8 cellular contexts compared by ENCODE assay signal in the genomic region with DNA sequence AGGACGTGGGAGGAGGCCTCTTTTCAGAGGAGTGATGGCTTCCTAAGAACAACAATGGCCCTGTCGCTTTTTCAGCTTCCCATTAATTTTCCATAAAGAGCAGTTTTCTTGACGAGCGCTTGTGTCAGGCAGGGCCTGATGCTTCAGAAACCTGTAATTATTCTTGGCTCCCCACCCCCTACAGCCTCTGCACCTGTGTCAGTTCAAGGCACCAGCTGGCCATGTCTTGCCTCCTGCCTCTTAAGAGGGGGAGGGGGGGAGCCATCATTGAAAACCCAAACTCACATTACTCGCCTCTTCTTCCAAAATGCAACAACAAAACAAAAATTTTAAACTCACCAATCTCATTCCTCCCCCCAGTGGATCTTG. TPM values are rescaled to one million over a fixed set of nuclear protein-coding genes. Genes with fewer than 3 reads are reported as not detected.
A peak's percentile ranks its signal among the peaks of the same experiment; 100 is the strongest.
DNase-seq lines count a peak whose midpoint lies in the region; TF ChIP-seq lines count a peak whose summit lies in the region.

No MANE protein-coding gene starts in this region.

- H3K9me2 ChIP-seq in PC-9 (ENCODE audit: insufficient read depth), result no peaks in the 10 kb centered on the region

- intact Hi-C loops in ovary (cut with DNase I), result loop anchor here in 1 of 4 donors (5.0 kb wide), 1 partner anchor 34 kb away; the partner anchor contains the start of gene KLF7
- intact Hi-C loops in PC-9 (cut with micrococcal nuclease; ENCODE audit: unreplicated experiment), result no loop called here

- no peak for TF ChIP-seq POLR2A in ovary (IDR thresholded peaks at IDR 0.05)

- BruUV-seq in PC-9 (replicated peaks; lab: Mats Ljungman, UMichigan), result no TSS peak

- H3K36me3 ChIP-seq in ovary, result no peaks in the 10 kb centered on the region
- no peaks in the 10 kb centered on the region for H3K36me3 ChIP-seq in PC-9 (ENCODE audit: low read depth)

- 41 to 56% (median 48%) methylated on average over 5 of the region's 5 CpGs for WGBS in ovary, 3 donors

- no peak for TF ChIP-seq EP300 in ovary (IDR thresholded peaks at IDR 0.05)

- TF ChIP-seq CTCF in epithelial cell of proximal tubule (conservative IDR thresholded peaks at IDR 0.05; ENCODE audit: low read depth, low read length) (no peak), ovary (IDR thresholded peaks at IDR 0.05) (no peak), PC-9 (conservative IDR thresholded peaks at IDR 0.05) (no peak)

- CTCF ChIA-PET in PC-9 (lab: Charles Lee), result no interaction called here

- POLR2A ChIA-PET in PC-9 (lab: Charles Lee; ENCODE audit: unreplicated experiment), result no interaction called here

- no peaks in the 10 kb centered on the region for H4K20me1 ChIP-seq in PC-9 (ENCODE audit: insufficient read depth)

- H3K79me2 ChIP-seq in PC-9 (ENCODE audit: low read depth), result peaks cover 12% of the 10 kb centered on the region; the same call in 1 of the 2 replicates

- peak overlapping the region; percentile 33 for H3K4me3 ChIP-seq in epithelial cell of proximal tubule (ENCODE audit: low read depth, low read length)
- no peak overlapping the region for H3K4me3 ChIP-seq in ovary
- H3K4me3 ChIP-seq in PC-9, result no peak overlapping the region

- H3K27me3 ChIP-seq in ovary (no peaks in the 10 kb centered on the region), PC-9 (ENCODE audit: insufficient read depth, low read depth) (no peaks in the 10 kb centered on the region)

- H3K27ac ChIP-seq in ovary, result peak overlapping the region in 1 of 2 donors; percentile 0
- no peak overlapping the region for H3K27ac ChIP-seq in PC-9

- no peak overlapping the region for H3K4me2 ChIP-seq in PC-9

- H3K9me3 ChIP-seq in ovary (no peaks in the 10 kb centered on the region), PC-9 (ENCODE audit: insufficient read depth, low read depth) (no peaks in the 10 kb centered on the region)

- no peak overlapping the region for H2AFZ ChIP-seq in PC-9

- DNase-seq in D341Med (ENCODE audit: low spot score) (peak; percentile 29), NCI-H2227 treated with DMSO at 0.1 percent for 48 hours (lab: John Stamatoyannopoulos, UW) (peak; percentile 100), epithelial cell of proximal tubule (ENCODE audit: low read depth) (no peak), ovary (peak in 3 of 5 donors; percentile 27 to 43 (median 32)), KG1 (lab: John Stamatoyannopoulos, UW) (no peak), anterior cingulate cortex (lab: John Stamatoyannopoulos, UW) (no peak), PC-9 (no peak), MV-4-11 (lab: John Stamatoyannopoulos, UW) (no peak)

- H3F3A ChIP-seq in PC-9 (ENCODE audit: insufficient read depth, low read depth), result no peaks in the 10 kb centered on the region

- peaks cover 22% of the 10 kb centered on the region for H3K4me1 ChIP-seq in ovary (ENCODE audit: insufficient read depth)
- H3K4me1 ChIP-seq in PC-9 (replicated peaks; ENCODE audit: insufficient read depth), result no peaks in the 10 kb centered on the region; the same call in 1 of the 2 replicates

RNA-seq across cellular contexts. Expression of gene KLF7, which starts 32.3 kb away (rescaled TPM):
- 14.6 and 22.2 TPM in 2 replicates for total RNA-seq in epithelial cell of proximal tubule
- total RNA-seq in ovary, result 10 to 100 TPM; 14.4 to 68.1 (median 37.1) TPM
- 10 to 100 TPM in 1 of 2 donors, 1 to 10 TPM in 1; 9.5 to 31.2 TPM for polyA plus RNA-seq in ovary
- total RNA-seq in PC-9 (2021), result 12.5 and 20.0 TPM in 2 replicates

Comparison
In these comparisons a context has a peak if more than half of its experiments do, and no peak if none do; other contexts are left out.
1. DNase-seq: peak in D341Med (single experiment), NCI-H2227 treated with DMSO at 0.1 percent for 48 hours (single experiment) and ovary (3 of 5); none in epithelial cell of proximal tubule (single experiment), KG1 (single experiment), anterior cingulate cortex (0 of 58), PC-9 (0 of 2) and MV-4-11 (single experiment).